Comparison of ENCODE assay signal across 9 cellular contexts in genomic region chr1:88068407-88068806, GRCh38.
"Had no signal": no experiment of that assay in that cellular context is flagged by ENCODE, and none has a peak within 500 bp of the region (broad histone marks: within the 10 kb centered on the region; RNA-seq: fewer than 3 reads in every experiment).

No MANE protein-coding gene starts in this region.

- H3K36me3 ChIP-seq: HAP-1 had no signal

- H3K27ac ChIP-seq: GM23248 had no signal

- DNase-seq: GM23248, GOT3, H7, H9, HCEC 1CT, HFFc6 had no signal

- ATAC-seq: GM23338, HCT116 had no signal

- H3K4me3 ChIP-seq: GM23248, GM23338, HAP-1 had no signal

- H3K9ac ChIP-seq: GM23248 had no signal

- H3K9me3 ChIP-seq: HAP-1 had no signal

- H2AFZ ChIP-seq: GM23248, GM23338 had no signal

- H3K4me2 ChIP-seq: GM23338 had no signal
